ENCODE assay signal across 8 cellular contexts in genomic region chr11:121024989-121025388, GRCh38. TPM values are rescaled to one million over a fixed set of nuclear protein-coding genes. Genes with fewer than 3 reads are reported as not detected.
DNase-seq lines count a peak whose midpoint lies in the region; ATAC-seq and TF ChIP-seq lines count a peak whose summit lies in the region.

No MANE protein-coding gene starts in this region.

- peak overlapping the region; percentile 98 for H3K4me3 ChIP-seq in OCI-LY7 (ENCODE audit: low read depth, low read length, poor library complexity, severe bottlenecking)

- no peaks in the 10 kb centered on the region for H3K27me3 Mint-ChIP-seq in nephron (ENCODE audit: low read depth)

- H3K9me3 ChIP-seq in OCI-LY7 (ENCODE audit: low read length) = no peaks in the 10 kb centered on the region

- BruUV-seq in OCI-LY7 (replicated peaks; lab: Mats Ljungman, UMichigan) = no TSS peak

- H3K27ac ChIP-seq in OCI-LY7 (ENCODE audit: low read depth, low read length, poor library complexity, severe bottlenecking) = no peak overlapping the region
- peak overlapping the region; percentile 11 for H3K27ac ChIP-seq in epithelial cell of prostate

- no peaks in the 10 kb centered on the region for H3K36me3 ChIP-seq in OCI-LY7 (ENCODE audit: insufficient read depth, low read length)

- ATAC-seq in GM19455 (IDR thresholded peaks at IDR 0.05; ENCODE audit: unreplicated experiment) = no peak
- ATAC-seq in GM18868 (IDR thresholded peaks at IDR 0.05; ENCODE audit: unreplicated experiment) = no peak

- TF ChIP-seq CTCF in GM10266 (IDR thresholded peaks at IDR 0.05; ENCODE audit: control insufficient read depth, insufficient read depth, low read depth, missing control alignments) (no peak), OCI-LY7 (conservative IDR thresholded peaks at IDR 0.05; ENCODE audit: low read length) (no peak), nephron (IDR thresholded peaks at IDR 0.05; ENCODE audit: unreplicated experiment in 3 of 3) (no peak)

- H2AFZ ChIP-seq in OCI-LY7 (ENCODE audit: low read length) = no peak overlapping the region

- intact Hi-C loops in OCI-LY7 (cut with micrococcal nuclease; ENCODE audit: unreplicated experiment) = no loop called here

- H3K4me1 ChIP-seq in OCI-LY7 (ENCODE audit: insufficient read depth, low read length, poor library complexity, severe bottlenecking) = peaks cover 12% of the 10 kb centered on the region

- H3K79me2 ChIP-seq in OCI-LY7 (ENCODE audit: insufficient read depth, low read depth, low read length) = peaks cover 14% of the 10 kb centered on the region; the same call in 1 of the 2 replicates

- peak overlapping the region; percentile 80 to 89 (median 87) for H3K4me3 Mint-ChIP-seq in nephron

- CTCF ChIA-PET in OCI-LY7 (lab: Charles Lee; ENCODE audit: unreplicated experiment) = no interaction called here

- no peaks in the 10 kb centered on the region for H3K9me2 ChIP-seq in OCI-LY7 (ENCODE audit: insufficient read depth, low read length)

- peak overlapping the region; percentile 6 to 55 (median 43) for H3K27ac Mint-ChIP-seq in nephron

- no peaks in the 10 kb centered on the region for H3K9me3 Mint-ChIP-seq in nephron

- H4K20me1 ChIP-seq in OCI-LY7 (ENCODE audit: insufficient read depth, low read length) = no peaks in the 10 kb centered on the region

- H3K4me2 ChIP-seq in OCI-LY7 (ENCODE audit: low read length) = peak overlapping the region; percentile 92

- peaks cover 4% of the 10 kb centered on the region for H3K36me3 Mint-ChIP-seq in nephron (ENCODE audit: low read depth)

- peaks cover 21% of the 10 kb centered on the region for H3K4me1 Mint-ChIP-seq in nephron

- DNase-seq in GM10266 (ENCODE audit: extremely low spot score) = peak; percentile 33
- DNase-seq in OCI-LY7 (ENCODE audit: low spot score) = no peak
- DNase-seq in epithelial cell of prostate (ENCODE audit: low read depth, low spot score) = no peak
- no peak for DNase-seq in NCI-H128 (lab: John Stamatoyannopoulos, UW; ENCODE audit: unreplicated experiment)
- no peak for DNase-seq in midbrain (lab: John Stamatoyannopoulos, UW)

- POLR2A ChIA-PET in OCI-LY7 (lab: Charles Lee) = interaction anchor here (0.7 to 1.2 kb wide), 4 partner anchors 9 to 290 kb away, joined by 3 read pairs; no protein-coding TSS in a partner anchor

RNA-seq across cellular contexts. Expression of gene TBCEL, which starts 1.1 kb away (rescaled TPM):
- total RNA-seq in OCI-LY7 (2014; rRNA removed; shearing (Covaris generic)) = 13.0 and 19.5 TPM in 2 replicates
- 14.9 and 17.1 TPM in 2 replicates for total RNA-seq in OCI-LY7 (2022)
